Comparison of ENCODE assay signal across 8 cellular contexts in the genomic region with DNA sequence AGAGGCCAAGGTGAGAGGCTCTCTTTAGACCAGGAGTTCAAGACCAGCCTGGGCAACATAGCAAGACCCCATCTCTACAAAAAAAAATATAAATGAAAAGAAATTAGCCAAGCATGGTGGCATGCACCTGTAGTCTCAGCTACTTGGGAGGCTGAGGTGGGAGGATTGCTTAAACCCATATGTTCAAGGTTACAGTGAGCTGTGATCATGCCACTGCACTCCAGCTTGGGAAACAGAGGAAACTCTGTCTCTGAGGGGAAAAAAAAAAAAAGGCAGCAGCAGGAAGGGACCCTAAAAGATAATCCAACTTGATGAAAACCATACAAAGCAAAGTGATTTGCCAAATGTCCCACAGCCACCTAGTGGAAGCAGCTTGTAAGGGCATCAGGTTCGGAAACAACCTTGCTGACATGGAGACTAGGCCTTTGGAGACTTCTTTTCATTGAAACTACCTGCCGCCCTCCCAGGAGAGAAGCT. TPM values are rescaled to one million over a fixed set of nuclear protein-coding genes. Genes with fewer than 3 reads are reported as not detected.
A peak's percentile ranks its signal among the peaks of the same experiment; 100 is the strongest.
DNase-seq lines count a peak whose midpoint lies in the region; ATAC-seq and TF ChIP-seq lines count a peak whose summit lies in the region.

No MANE protein-coding gene starts in this region.

- peak; percentile 51 for DNase-seq in COLO829 (ENCODE audit: low spot score)
- DNase-seq in GM20000 (ENCODE audit: low spot score): peak; percentile 41
- peak; percentile 43 for DNase-seq in NCI-H2171 treated with DMSO at 0.1 percent for 48 hours (lab: John Stamatoyannopoulos, UW)
- peak; percentile 51 for DNase-seq in activated CD4-positive, alpha-beta memory T cell treated with anti-CD3 and anti-CD28 coated beads, Interleukin-2, amount 10 ng/mL, durations not matched to agents 7 days and 5 days
- DNase-seq in erythroblast (lab: John Stamatoyannopoulos, UW): peak; percentile 61 to 67

- peak; percentile 49 for TF ChIP-seq CTCF in GM20000 (IDR thresholded peaks at IDR 0.05; ENCODE audit: extremely low read depth, missing control alignments)
- TF ChIP-seq CTCF in neutrophil (IDR thresholded peaks at IDR 0.05): peak; percentile 57

- H3K4me3 ChIP-seq in neutrophil (ENCODE audit: low read depth in 1 of 2, low read length in 1 of 2): no peak overlapping the region

- no peaks in the 10 kb centered on the region for H3K27me3 Mint-ChIP-seq in activated CD4-positive, alpha-beta memory T cell treated with anti-CD3 and anti-CD28 coated beads, Interleukin-2, amount 10 ng/mL, durations not matched to agents 7 days and 5 days

- no peak overlapping the region for H3K27ac ChIP-seq in neutrophil

- TF ChIP-seq POLR2A in erythroblast (IDR thresholded peaks at IDR 0.05; ENCODE audit: low read length): no peak

- H3K36me3 Mint-ChIP-seq in activated CD4-positive, alpha-beta memory T cell treated with anti-CD3 and anti-CD28 coated beads, Interleukin-2, amount 10 ng/mL, durations not matched to agents 7 days and 5 days (ENCODE audit: low read depth): peaks cover 51% of the 10 kb centered on the region

- peaks cover 17% of the 10 kb centered on the region for H3K4me1 Mint-ChIP-seq in activated CD4-positive, alpha-beta memory T cell treated with anti-CD3 and anti-CD28 coated beads, Interleukin-2, amount 10 ng/mL, durations not matched to agents 7 days and 5 days

- no peaks in the 10 kb centered on the region for H3K9me3 ChIP-seq in neutrophil

- POLR2A ChIA-PET in activated CD4-positive, alpha-beta memory T cell treated with anti-CD3 and anti-CD28 coated beads, Interleukin-2, amount 10 ng/mL, durations not matched to agents 7 days and 5 days (lab: Charles Lee): interaction anchor here (0.8 to 2.8 kb wide), 4 partner anchors 9 to 16 kb away, joined by 3 to 13 read pairs (median 4); partner anchors contain the start of genes HNRNPH3 and PBLD

- no peaks in the 10 kb centered on the region for H3K4me1 ChIP-seq in neutrophil (ENCODE audit: control insufficient read depth in 1 of 2, insufficient read depth in 1 of 2, low read depth in 1 of 2, low read length in 1 of 2)

- ATAC-seq in HG03571 (IDR thresholded peaks at IDR 0.05; ENCODE audit: unreplicated experiment) (no peak), HG03378 (IDR thresholded peaks at IDR 0.05; ENCODE audit: unreplicated experiment) (no peak)

- no peak overlapping the region for H3K4me3 Mint-ChIP-seq in activated CD4-positive, alpha-beta memory T cell treated with anti-CD3 and anti-CD28 coated beads, Interleukin-2, amount 10 ng/mL, durations not matched to agents 7 days and 5 days

- H3K9me3 Mint-ChIP-seq in activated CD4-positive, alpha-beta memory T cell treated with anti-CD3 and anti-CD28 coated beads, Interleukin-2, amount 10 ng/mL, durations not matched to agents 7 days and 5 days: no peaks in the 10 kb centered on the region

- CTCF ChIA-PET in activated CD4-positive, alpha-beta memory T cell treated with anti-CD3 and anti-CD28 coated beads, Interleukin-2, amount 10 ng/mL, durations not matched to agents 7 days and 5 days (lab: Charles Lee): interaction anchor here (0.6 to 3.0 kb wide), 24 partner anchors 9 to 592 kb away, joined by 3 to 34 read pairs (median 4); partner anchors contain the start of genes HNRNPH3 and PBLD

- no peaks in the 10 kb centered on the region for H3K27me3 ChIP-seq in neutrophil

- peaks cover 55% of the 10 kb centered on the region for H3K36me3 ChIP-seq in neutrophil

- H3K27ac Mint-ChIP-seq in activated CD4-positive, alpha-beta memory T cell treated with anti-CD3 and anti-CD28 coated beads, Interleukin-2, amount 10 ng/mL, durations not matched to agents 7 days and 5 days: no peak overlapping the region

RNA-seq across cellular contexts. Expression of gene PBLD, which starts 15.6 kb away (rescaled TPM):
- 1 to 10 TPM; 1.4 to 2.1 TPM for total RNA-seq in activated CD4-positive, alpha-beta memory T cell treated with anti-CD3 and anti-CD28 coated beads, Interleukin-2, amount 10 ng/mL, durations not matched to agents 7 days and 5 days

RNA-seq across cellular contexts. Expression of gene HNRNPH3, which starts 16.4 kb away (rescaled TPM):
- total RNA-seq in activated CD4-positive, alpha-beta memory T cell treated with anti-CD3 and anti-CD28 coated beads, Interleukin-2, amount 10 ng/mL, durations not matched to agents 7 days and 5 days: 100 to 1,000 TPM; 122 to 123 TPM

RNA-seq across cellular contexts. Expression of gene RUFY2, which starts 58.8 kb away (rescaled TPM):
- 10 to 100 TPM; 12.2 to 13.3 TPM for total RNA-seq in activated CD4-positive, alpha-beta memory T cell treated with anti-CD3 and anti-CD28 coated beads, Interleukin-2, amount 10 ng/mL, durations not matched to agents 7 days and 5 days
